In genomic region chr17:70774339-70775110, GRCh38 we compare ENCODE assay signal across 16 cellular contexts.
DNase-seq lines count a peak whose midpoint lies in the region; ATAC-seq, FAIRE-seq and TF ChIP-seq lines count a peak whose summit lies in the region.
"Had no signal": no experiment of that assay in that cellular context is flagged by ENCODE, and none has a peak within 500 bp of the region (broad histone marks: within the 10 kb centered on the region; RNA-seq: fewer than 3 reads in every experiment).

No MANE protein-coding gene starts in this region.

- H3K4me1 ChIP-seq in IMR-90 (ENCODE audit: control insufficient read depth, insufficient read depth, low read length) (no peaks in the 10 kb centered on the region), K562 (replicated peaks in 1 of 2; ENCODE audit: control insufficient read depth in 2 of 2, insufficient read depth in 2 of 2, low read length in 2 of 2) (no peaks in the 10 kb centered on the region), tibial nerve (no peaks in the 10 kb centered on the region)

- BruUV-seq in IMR-90 (replicated peaks; lab: Mats Ljungman, UMichigan) (no TSS peak), K562 (replicated peaks; lab: Mats Ljungman, UMichigan) (no TSS peak)

- no peak overlapping the region for H3K18ac ChIP-seq in IMR-90 (ENCODE audit: low read depth, low read length)

- TF ChIP-seq EP300 in K562 (IDR thresholded peaks at IDR 0.05; ENCODE audit: low read length) = no peak
- no peak for TF ChIP-seq EP300 in tibial nerve (IDR thresholded peaks at IDR 0.05)

- no peak overlapping the region for H2BK120ac ChIP-seq in IMR-90 (ENCODE audit: low read depth, low read length)

- TF ChIP-seq POLR2A in IMR-90 (IDR thresholded peaks at IDR 0.05; ENCODE audit: low read depth, low read length) (no peak), K562 (conservative IDR thresholded peaks at IDR 0.05) (no peak), tibial nerve (IDR thresholded peaks at IDR 0.05) (no peak)

- no peak overlapping the region for H4K5ac ChIP-seq in IMR-90 (ENCODE audit: low read depth, low read length)

- POLR2A ChIA-PET in IMR-90 (lab: Charles Lee; ENCODE audit: unreplicated experiment) (no interaction called here), K562 (lab: Yijun Ruan, JAX) (no interaction called here)

- H3K27ac ChIP-seq in IMR-90 (ENCODE audit: insufficient read depth, low read length) (no peak overlapping the region), K562 (ENCODE audit: extremely low read depth, low read depth, low read length) (no peak overlapping the region), tibial nerve (no peak overlapping the region)
- H3K27ac ChIP-seq: BLaER1 had no signal

- TF ChIP-seq RAD21 in IMR-90 (IDR thresholded peaks at IDR 0.05; ENCODE audit: low read length) (no peak), K562 (CRISPR knock-in tag; conservative IDR thresholded peaks at IDR 0.05 in 1 of 2, IDR thresholded peaks at IDR 0.05 in 1 of 2) (no peak)

- H3K14ac ChIP-seq in IMR-90 (replicated peaks; ENCODE audit: low read depth, low read length) = no peak overlapping the region

- dilution Hi-C loops in IMR-90 (cut with HindIII; ENCODE audit: low sequenced_read_pairs, unreplicated experiment) = no loop called here

- TF ChIP-seq CTCF in IMR-90 (conservative IDR thresholded peaks at IDR 0.05; ENCODE audit: low read depth, low read length) (no peak), K562 (IDR thresholded peaks at IDR 0.05 in 2 of 3, conservative IDR thresholded peaks at IDR 0.05 in 1 of 3; ENCODE audit: insufficient read depth in 2 of 3, low read depth in 1 of 3, low read length in 3 of 3) (no peak), fibroblast of pulmonary artery (IDR thresholded peaks at IDR 0.05; ENCODE audit: low read length, missing control alignments) (no peak), tibial nerve (IDR thresholded peaks at IDR 0.05) (no peak)

- no peak overlapping the region for H2AK9ac ChIP-seq in IMR-90 (replicated peaks; ENCODE audit: low read depth, low read length, poor library complexity)

- H3K56ac ChIP-seq in IMR-90 (ENCODE audit: extremely low read depth, insufficient read depth, low read length) = no peak overlapping the region

- H2BK5ac ChIP-seq in IMR-90 (ENCODE audit: low read depth, low read length, poor library complexity, severe bottlenecking) = no peak overlapping the region

- no peak overlapping the region for H2BK15ac ChIP-seq in IMR-90 (ENCODE audit: low read depth, low read length)

- H3K9ac ChIP-seq in IMR-90 (ENCODE audit: low read depth, low read length) (no peak overlapping the region), K562 (ENCODE audit: insufficient read depth in 1 of 2, low read depth in 2 of 2, low read length in 2 of 2) (no peak overlapping the region)
- H3K9ac ChIP-seq: BLaER1 had no signal

- H2AFZ ChIP-seq in IMR-90 (replicated peaks; ENCODE audit: low read length, poor library complexity) (no peak overlapping the region), K562 (ENCODE audit: low read depth, low read length) (no peak overlapping the region)

- DNase-seq in IMR-90 = no peak
- no peak for DNase-seq in K562 (ENCODE audit: extremely low read depth in 1 of 4, low spot score in 3 of 4)
- peak; percentile 4 for DNase-seq in fibroblast of pulmonary artery (ENCODE audit: low read depth)
- DNase-seq in Right ventricle myocardium superior = no peak
- no peak for DNase-seq in tibial nerve (ENCODE audit: low spot score in 2 of 2)
- DNase-seq: CD4-positive, alpha-beta memory T cell; DMS153; DMS79; GDM1; H9; KG1 had no signal

- H3K4me3 ChIP-seq in IMR-90 (ENCODE audit: insufficient read depth, low read depth, low read length) (no peak overlapping the region), K562 (no peak overlapping the region), fibroblast of pulmonary artery (replicated peaks; ENCODE audit: low read depth, low read length) (no peak overlapping the region), tibial nerve (no peak overlapping the region)
- H3K4me3 ChIP-seq: BLaER1 had no signal

- H3K9me1 ChIP-seq in IMR-90 (ENCODE audit: insufficient read depth, low read length) (no peaks in the 10 kb centered on the region), K562 (ENCODE audit: control insufficient read depth, insufficient read depth, low read length) (no peaks in the 10 kb centered on the region)

- H3K27me3 ChIP-seq in IMR-90 (ENCODE audit: control insufficient read depth, insufficient read depth, low read length) = no peaks in the 10 kb centered on the region
- no peaks in the 10 kb centered on the region for H3K27me3 ChIP-seq in K562 (ENCODE audit: control insufficient read depth in 2 of 2, insufficient read depth in 2 of 2, low read length in 2 of 2)
- H3K27me3 ChIP-seq in tibial nerve = no peaks in the 10 kb centered on the region
- H3K27me3 ChIP-seq: BLaER1 had no signal

- no peak overlapping the region for H4K8ac ChIP-seq in IMR-90 (ENCODE audit: low read depth in 2 of 2, low read length in 2 of 2)

- no peak overlapping the region for H4K91ac ChIP-seq in IMR-90 (ENCODE audit: insufficient read depth, low read depth, low read length)

- no peak overlapping the region for H2AK5ac ChIP-seq in IMR-90 (ENCODE audit: low read depth, low read length)

- H2BK20ac ChIP-seq in IMR-90 (ENCODE audit: low read depth, low read length) = no peak overlapping the region

- H3K4ac ChIP-seq in IMR-90 (ENCODE audit: low read depth, low read length) = no peak overlapping the region

- no peaks in the 10 kb centered on the region for H4K20me1 ChIP-seq in IMR-90 (ENCODE audit: insufficient read depth, low read length)
- H4K20me1 ChIP-seq in K562 (replicated peaks; ENCODE audit: control insufficient read depth, insufficient read depth, low read length) = no peaks in the 10 kb centered on the region
- H4K20me1 ChIP-seq: BLaER1 had no signal

- in situ Hi-C loops in IMR-90 (cut with MboI; ENCODE audit: low sequenced_read_pairs) = loop anchor here (25.0 kb wide), 1 partner anchor 688 kb away; no protein-coding TSS in a partner anchor
- in situ Hi-C loops in K562 (cut with MboI) = no loop called here

- intact Hi-C loops in IMR-90 (cut with micrococcal nuclease) (no loop called here), K562 (cut with micrococcal nuclease) (no loop called here), Right ventricle myocardium superior (cut with DNase I) (no loop called here)

- H3K9me3 ChIP-seq in IMR-90 (ENCODE audit: control insufficient read depth, insufficient read depth, low read length) (no peaks in the 10 kb centered on the region), K562 (replicated peaks; ENCODE audit: control insufficient read depth, insufficient read depth, low read depth, low read length) (no peaks in the 10 kb centered on the region), tibial nerve (no peaks in the 10 kb centered on the region)
- H3K9me3 ChIP-seq: BLaER1 had no signal

- H3K79me2 ChIP-seq in K562 (ENCODE audit: control insufficient read depth, insufficient read depth, low read length) = no peaks in the 10 kb centered on the region

- no peak overlapping the region for H3K23ac ChIP-seq in IMR-90 (ENCODE audit: low read depth, low read length)

- no peaks in the 10 kb centered on the region for H3K79me1 ChIP-seq in IMR-90 (ENCODE audit: low read depth in 1 of 2, low read length in 2 of 2)

- FAIRE-seq in K562 (lab: Jason Lieb, UNC) = no peak
- FAIRE-seq: A204.1, GM12892, H1 had no signal

- ATAC-seq in IMR-90 (ENCODE audit: low read depth) = no peak
- no peak for ATAC-seq in K562
- ATAC-seq in Right ventricle myocardium superior (ENCODE audit: poor library complexity) = no peak
- no peak for ATAC-seq in GM18867 (IDR thresholded peaks at IDR 0.05; ENCODE audit: unreplicated experiment)

- no peaks in the 10 kb centered on the region for H3K36me3 ChIP-seq in IMR-90 (ENCODE audit: control insufficient read depth, insufficient read depth, low read length)
- no peaks in the 10 kb centered on the region for H3K36me3 ChIP-seq in K562 (ENCODE audit: control insufficient read depth, insufficient read depth, low read length)
- no peaks in the 10 kb centered on the region for H3K36me3 ChIP-seq in tibial nerve
- H3K36me3 ChIP-seq: BLaER1 had no signal

- CTCF ChIA-PET in IMR-90 (lab: Yijun Ruan, JAX) = interaction anchor here (1.1 kb wide), 1 partner anchor 306 kb away, joined by 3 read pairs; no protein-coding TSS in a partner anchor
- CTCF ChIA-PET in K562 (lab: Yijun Ruan, JAX; ENCODE audit: low intra/inter-chr PET ratio) = no interaction called here

- no peak overlapping the region for H3K4me2 ChIP-seq in IMR-90 (ENCODE audit: low read depth, low read length)
- H3K4me2 ChIP-seq in K562 (ENCODE audit: insufficient read depth, low read length) = no peak overlapping the region

TF ChIP-seq in IMR-90, 13 proteins besides CTCF, POLR2A, EP300 and RAD21:
- peak; percentile 84 for TF ChIP-seq MAFK (IDR thresholded peaks at IDR 0.05; ENCODE audit: low read depth, low read length)
- no peak for TF ChIP-seq MAZ (IDR thresholded peaks at IDR 0.05; ENCODE audit: borderline replicate concordance, low read depth, low read length)

TF ChIP-seq in K562, 482 proteins besides CTCF, POLR2A, EP300 and RAD21 (continues in another document):
- TF ChIP-seq PCBP1 (IDR thresholded peaks at IDR 0.05; ENCODE audit: low read depth, low read length, poor library complexity, severe bottlenecking) = no peak
- TF ChIP-seq ZNF354B (CRISPR knock-in tag; IDR thresholded peaks at IDR 0.05) = no peak
- no peak for TF ChIP-seq HMGXB4 (CRISPR knock-in tag; IDR thresholded peaks at IDR 0.05)
- TF ChIP-seq SRSF1 (IDR thresholded peaks at IDR 0.05; ENCODE audit: low read depth, low read length) = no peak
- TF ChIP-seq SMC3 (conservative IDR thresholded peaks at IDR 0.05; ENCODE audit: insufficient read depth, low read depth, low read length) = no peak
- no peak for TF ChIP-seq KLF13 (tag; IDR thresholded peaks at IDR 0.05; ENCODE audit: borderline replicate concordance, low read depth)
- peak; percentile 11; the same call in 1 of the 2 replicates for TF ChIP-seq MAFF (IDR thresholded peaks at IDR 0.05; ENCODE audit: low read length)
- TF ChIP-seq HDAC2 (IDR thresholded peaks at IDR 0.05) = no peak
- no peak for TF ChIP-seq EP400 (IDR thresholded peaks at IDR 0.05)
- TF ChIP-seq BCOR (IDR thresholded peaks at IDR 0.05) = no peak
- TF ChIP-seq RAD51 (IDR thresholded peaks at IDR 0.05; ENCODE audit: borderline replicate concordance, low read depth) = no peak
